ENCODE assay signal across 25 cellular contexts in genomic region chr10:29306688-29307087, GRCh38. TPM values are rescaled to one million over a fixed set of nuclear protein-coding genes. Genes with fewer than 3 reads are reported as not detected.
"Had no signal": no experiment of that assay in that cellular context is flagged by ENCODE, and none has a peak within 500 bp of the region (broad histone marks: within the 10 kb centered on the region; RNA-seq: fewer than 3 reads in every experiment).

No MANE protein-coding gene starts in this region.

- FAIRE-seq: keratinocyte had no signal

- ATAC-seq: gastroesophageal sphincter; sciatic nerve; stimulated activated naive B cell treated with anti-CD40 and anti-IgM and Interleukin-4, amounts not matched to agents 10 μg/mL and 1 μg/mL and 100 μg/mL, for 72 hours; stimulated activated naive CD8-positive, alpha-beta T cell treated with anti-CD3 and anti-CD28 coated beads, Interleukin-15, amount 100 ng/mL, for 72 hours had no signal

- H3K27me3 ChIP-seq: testis, transverse colon, vagina had no signal

- H3K4me3 ChIP-seq: dorsolateral prefrontal cortex, gastroesophageal sphincter, left ventricle myocardium inferior, testis, transverse colon, vagina had no signal

- H3K9me3 ChIP-seq: testis, vagina had no signal

- H3K4me1 ChIP-seq: transverse colon, vagina had no signal

- H3K36me3 ChIP-seq: gastroesophageal sphincter, left ventricle myocardium inferior, transverse colon, vagina had no signal

- H3K4me3 Mint-ChIP-seq: immature natural killer cell; naive B cell; nephron; stimulated activated naive B cell treated with anti-CD40 and anti-IgM and Interleukin-4, amounts not matched to agents 10 μg/mL and 1 μg/mL and 100 μg/mL, for 72 hours; stimulated activated naive CD8-positive, alpha-beta T cell treated with anti-CD3 and anti-CD28 coated beads, Interleukin-15, amount 100 ng/mL, for 72 hours had no signal

- H3K27ac ChIP-seq: dorsolateral prefrontal cortex, gastroesophageal sphincter, left ventricle myocardium inferior, transverse colon, vagina had no signal

- DNase-seq: cortex of kidney; dorsolateral prefrontal cortex; effector CD8-positive, alpha-beta T cell; foreskin fibroblast; glutamatergic neuron; immature natural killer cell; left ventricle myocardium inferior; mesendoderm; naive B cell; occipital lobe; stimulated activated CD4-positive, alpha-beta T cell treated with anti-CD3 and anti-CD28 coated beads, Interleukin-2, amount 100 ng/mL, for 24 hours; stimulated activated CD4-positive, alpha-beta T cell treated with anti-CD3 and anti-CD28 coated beads, Interleukin-4, amount 100 ng/mL, for 4 hours; stimulated activated naive B cell treated with anti-CD40 and anti-IgM and Interleukin-4, amounts not matched to agents 10 μg/mL and 1 μg/mL and 100 μg/mL, for 72 hours; stimulated activated naive CD8-positive, alpha-beta T cell treated with anti-CD3 and anti-CD28 coated beads, Interleukin-15, amount 100 ng/mL, for 72 hours; testis; transverse colon had no signal

- H3K4me1 Mint-ChIP-seq: immature natural killer cell; naive B cell; stimulated activated naive B cell treated with anti-CD40 and anti-IgM and Interleukin-4, amounts not matched to agents 10 μg/mL and 1 μg/mL and 100 μg/mL, for 72 hours; stimulated activated naive CD8-positive, alpha-beta T cell treated with anti-CD3 and anti-CD28 coated beads, Interleukin-15, amount 100 ng/mL, for 72 hours had no signal

- H3K27ac Mint-ChIP-seq: immature natural killer cell; nephron; stimulated activated naive B cell treated with anti-CD40 and anti-IgM and Interleukin-4, amounts not matched to agents 10 μg/mL and 1 μg/mL and 100 μg/mL, for 72 hours; stimulated activated naive CD8-positive, alpha-beta T cell treated with anti-CD3 and anti-CD28 coated beads, Interleukin-15, amount 100 ng/mL, for 72 hours had no signal

RNA-seq across cellular contexts. Expression of gene LYZL1, which starts 17.8 kb away (rescaled TPM):
- total RNA-seq: dorsolateral prefrontal cortex, gastroesophageal sphincter, left ventricle myocardium inferior, lung microvascular endothelial cell, occipital lobe, pulmonary artery endothelial cell, sciatic nerve, skeletal muscle tissue, subcutaneous adipose tissue, transverse colon, vagina had no signal
